ENCODE assay signal across 31 cellular contexts in genomic region chr10:55800607-55801241, GRCh38.
"Had no signal": no experiment of that assay in that cellular context is flagged by ENCODE, and none has a peak within 500 bp of the region (broad histone marks: within the 10 kb centered on the region; RNA-seq: fewer than 3 reads in every experiment).

No MANE protein-coding gene starts in this region.

- H3K4me3 ChIP-seq: neural progenitor cell, ovary, psoas muscle, skin epidermis, smooth muscle cell, spleen, suprapubic skin, testis, tibial artery, transverse colon, upper lobe of right lung, uterus had no signal

- H3K9me3 ChIP-seq: ovary, psoas muscle, suprapubic skin, testis, tibial artery, transverse colon, upper lobe of right lung, uterus had no signal

- H3K27ac Mint-ChIP-seq: naive thymus-derived CD8-positive, alpha-beta T cell; nephron; neural progenitor cell; progenitor cell of endocrine pancreas; stimulated activated memory B cell treated with anti-CD40 and anti-IgM and Interleukin-4, amounts not matched to agents 10 μg/mL and 1 μg/mL and 100 μg/mL, for 72 hours; stimulated activated naive CD8-positive, alpha-beta T cell treated with anti-CD3 and anti-CD28 coated beads, Interleukin-15, amount 100 ng/mL, for 72 hours; type B pancreatic cell had no signal

- H3K27me3 Mint-ChIP-seq: naive thymus-derived CD8-positive, alpha-beta T cell; progenitor cell of endocrine pancreas; stimulated activated memory B cell treated with anti-CD40 and anti-IgM and Interleukin-4, amounts not matched to agents 10 μg/mL and 1 μg/mL and 100 μg/mL, for 72 hours; stimulated activated naive CD8-positive, alpha-beta T cell treated with anti-CD3 and anti-CD28 coated beads, Interleukin-15, amount 100 ng/mL, for 72 hours; type B pancreatic cell had no signal

- H3K36me3 ChIP-seq: neural progenitor cell, ovary, spleen, suprapubic skin, tibial artery, transverse colon, upper lobe of right lung, uterus had no signal

- H3K27me3 ChIP-seq: neural progenitor cell, ovary, spleen, suprapubic skin, testis, tibial artery, transverse colon, upper lobe of right lung, uterus had no signal

- H3K4me1 Mint-ChIP-seq: naive thymus-derived CD8-positive, alpha-beta T cell; nephron; neural progenitor cell; stimulated activated memory B cell treated with anti-CD40 and anti-IgM and Interleukin-4, amounts not matched to agents 10 μg/mL and 1 μg/mL and 100 μg/mL, for 72 hours; stimulated activated naive CD8-positive, alpha-beta T cell treated with anti-CD3 and anti-CD28 coated beads, Interleukin-15, amount 100 ng/mL, for 72 hours had no signal

- H3K36me3 Mint-ChIP-seq: neural progenitor cell; stimulated activated memory B cell treated with anti-CD40 and anti-IgM and Interleukin-4, amounts not matched to agents 10 μg/mL and 1 μg/mL and 100 μg/mL, for 72 hours; type B pancreatic cell had no signal

- H3K27ac ChIP-seq: neural progenitor cell, ovary, parathyroid adenoma, psoas muscle, skin epidermis, spleen, suprapubic skin, testis, tibial artery, transverse colon, upper lobe of right lung, uterus had no signal

- H3K4me3 Mint-ChIP-seq: naive thymus-derived CD8-positive, alpha-beta T cell; nephron; neural progenitor cell; stimulated activated memory B cell treated with anti-CD40 and anti-IgM and Interleukin-4, amounts not matched to agents 10 μg/mL and 1 μg/mL and 100 μg/mL, for 72 hours; stimulated activated naive CD8-positive, alpha-beta T cell treated with anti-CD3 and anti-CD28 coated beads, Interleukin-15, amount 100 ng/mL, for 72 hours; type B pancreatic cell had no signal

- H3K9ac ChIP-seq: neural progenitor cell, parathyroid adenoma had no signal

- ATAC-seq: naive thymus-derived CD8-positive, alpha-beta T cell; psoas muscle; right cardiac atrium; sciatic nerve; stimulated activated memory B cell treated with anti-CD40 and anti-IgM and Interleukin-4, amounts not matched to agents 10 μg/mL and 1 μg/mL and 100 μg/mL, for 72 hours; stimulated activated naive CD8-positive, alpha-beta T cell treated with anti-CD3 and anti-CD28 coated beads, Interleukin-15, amount 100 ng/mL, for 72 hours; stimulated activated naive CD8-positive, alpha-beta T cell treated with anti-CD3 and anti-CD28 coated beads, Interleukin-15, Interleukin-2, amounts not matched to agents 100 U/mL and 50 U/mL, for 24 hours; upper lobe of right lung had no signal

- H3K9me3 Mint-ChIP-seq: stimulated activated naive CD8-positive, alpha-beta T cell treated with anti-CD3 and anti-CD28 coated beads, Interleukin-15, amount 100 ng/mL, for 72 hours; type B pancreatic cell had no signal

- H2AFZ ChIP-seq: neural progenitor cell, parathyroid adenoma had no signal

- H3K79me2 ChIP-seq: parathyroid adenoma had no signal

- H3K4me1 ChIP-seq: neural progenitor cell, parathyroid adenoma, psoas muscle, spleen, suprapubic skin, testis, tibial artery, transverse colon, upper lobe of right lung, uterus had no signal

- H3K4me2 ChIP-seq: neural progenitor cell, smooth muscle cell had no signal

- DNase-seq: naive thymus-derived CD8-positive, alpha-beta T cell; occipital lobe; ovary; posterior cingulate gyrus; psoas muscle; right cardiac atrium; spleen; stimulated activated CD4-positive, alpha-beta T cell treated with anti-CD3 and anti-CD28 coated beads, Interleukin-12 subunit alpha, Interleukin-12 subunit beta, amount 100 ng/mL, for 4 hours; stimulated activated CD4-positive, alpha-beta T cell treated with anti-CD3 and anti-CD28 coated beads, Interleukin-1b, Interleukin-23, amount 100 ng/mL, for 48 hours; stimulated activated CD4-positive, alpha-beta T cell treated with anti-CD3 and anti-CD28 coated beads, Interleukin-4, amount 100 ng/mL, for 1 hour; stimulated activated CD4-positive, alpha-beta T cell treated with anti-CD3 and anti-CD28 coated beads, Interleukin-4, amount 100 ng/mL, for 4 hours; stimulated activated CD8-positive, alpha-beta memory T cell treated with anti-CD3 and anti-CD28 coated beads, Interleukin-4, amount 100 ng/mL, for 48 hours; stimulated activated naive CD4-positive, alpha-beta T cell; stimulated activated naive CD8-positive, alpha-beta T cell treated with anti-CD3 and anti-CD28 coated beads, Interleukin-15, amount 100 ng/mL, for 72 hours; stimulated activated naive CD8-positive, alpha-beta T cell treated with anti-CD3 and anti-CD28 coated beads, Interleukin-15, Interleukin-2, amounts not matched to agents 100 U/mL and 50 U/mL, for 24 hours; substantia nigra; testis; tibial artery; transverse colon; upper lobe of right lung; uterus had no signal
